11 cellular contexts compared by ENCODE assay signal in genomic region chr13:112065867-112066623, GRCh38. TPM values are rescaled to one million over a fixed set of nuclear protein-coding genes. Genes with fewer than 3 reads are reported as not detected.
DNase-seq lines count a peak whose midpoint lies in the region; ATAC-seq and TF ChIP-seq lines count a peak whose summit lies in the region.
"Had no signal": no experiment of that assay in that cellular context is flagged by ENCODE, and none has a peak within 500 bp of the region (broad histone marks: within the 10 kb centered on the region; RNA-seq: fewer than 3 reads in every experiment).

No MANE protein-coding gene starts in this region.

- H3K4me3 ChIP-seq in left ventricle myocardium inferior (peak overlapping the region; percentile 61), vagina (peak overlapping the region; percentile 21 to 34), MG63 (no peak overlapping the region)
- H3K4me3 ChIP-seq: K562 had no signal

- H3K36me3 ChIP-seq in left ventricle myocardium inferior: no peaks in the 10 kb centered on the region
- H3K36me3 ChIP-seq in vagina: no peaks in the 10 kb centered on the region
- no peaks in the 10 kb centered on the region for H3K36me3 ChIP-seq in MG63

- H3K4me1 Mint-ChIP-seq in brain: peaks cover 65% of the 10 kb centered on the region
- peaks cover 15% of the 10 kb centered on the region for H3K4me1 Mint-ChIP-seq in nephron

- H3K27me3 ChIP-seq in left ventricle myocardium inferior (ENCODE audit: low read depth) (peaks cover 95% of the 10 kb centered on the region), vagina (peaks cover 14% of the 10 kb centered on the region), MG63 (peaks cover 42% of the 10 kb centered on the region)

- H3K27ac ChIP-seq in left ventricle myocardium inferior (replicated peaks): no peak overlapping the region
- H3K27ac ChIP-seq in vagina: no peak overlapping the region

- no peak for TF ChIP-seq POLR2A in vagina (IDR thresholded peaks at IDR 0.05)

- peak overlapping the region; percentile 60 to 91 (median 88) for H3K27ac Mint-ChIP-seq in brain
- no peak overlapping the region for H3K27ac Mint-ChIP-seq in nephron

- H3K9me3 Mint-ChIP-seq in brain: peaks cover 0 to 3% (median 0%) of the 10 kb centered on the region in 5 experiments
- no peaks in the 10 kb centered on the region for H3K9me3 Mint-ChIP-seq in nephron

- intact Hi-C loops in left ventricle myocardium inferior (cut with micrococcal nuclease) (no loop called here), Right ventricle myocardium superior (cut with DNase I) (no loop called here), vagina (cut with DNase I) (no loop called here)

- H3K36me3 Mint-ChIP-seq in brain: peaks cover 21% of the 10 kb centered on the region
- no peaks in the 10 kb centered on the region for H3K36me3 Mint-ChIP-seq in nephron (ENCODE audit: low read depth)

- TF ChIP-seq CTCF in left ventricle myocardium inferior (IDR thresholded peaks at IDR 0.05; ENCODE audit: borderline replicate concordance): no peak
- peak; percentile 34 to 61 for TF ChIP-seq CTCF in brain (conservative IDR thresholded peaks at IDR 0.05)
- TF ChIP-seq CTCF in nephron (IDR thresholded peaks at IDR 0.05; ENCODE audit: unreplicated experiment in 3 of 3): peak; percentile 12 to 24 (median 14)
- no peak for TF ChIP-seq CTCF in vagina (IDR thresholded peaks at IDR 0.05)

- peak overlapping the region; percentile 79 to 87 (median 83) for H3K4me3 Mint-ChIP-seq in brain
- H3K4me3 Mint-ChIP-seq in nephron: peak overlapping the region; percentile 22 to 71 (median 42)

- H3K27me3 Mint-ChIP-seq in brain (peaks cover 35% of the 10 kb centered on the region), nephron (ENCODE audit: low read depth) (peaks cover 90% of the 10 kb centered on the region)

- no peaks in the 10 kb centered on the region for H3K9me3 ChIP-seq in left ventricle myocardium inferior (replicated peaks)
- H3K9me3 ChIP-seq in vagina: no peaks in the 10 kb centered on the region
- no peaks in the 10 kb centered on the region for H3K9me3 ChIP-seq in MG63

- H3K4me1 ChIP-seq in left ventricle myocardium inferior (peaks cover 33% of the 10 kb centered on the region), vagina (peaks cover 12% of the 10 kb centered on the region)

- ATAC-seq in Right ventricle myocardium superior (ENCODE audit: poor library complexity): no peak
- ATAC-seq: K562 had no signal

- DNase-seq in left ventricle myocardium inferior: no peak
- no peak for DNase-seq in Right ventricle myocardium superior
- DNase-seq in vagina (ENCODE audit: extremely low spot score in 2 of 2): no peak
- no peak for DNase-seq in stimulated activated CD8-positive, alpha-beta memory T cell treated with anti-CD3 and anti-CD28 coated beads, Interleukin-4, amount 100 ng/mL, for 48 hours
- DNase-seq in NCI-H526 (lab: John Stamatoyannopoulos, UW): no peak
- DNase-seq in MG63: no peak

RNA-seq across cellular contexts. Expression of gene SOX1, which starts 0.9 kb away (rescaled TPM):
- total RNA-seq in left ventricle myocardium inferior (not detected), Right ventricle myocardium superior (not detected), vagina (not detected)
- polyA plus RNA-seq in brain (ENCODE audit: insufficient read depth, low read depth, low replicate concordance): 98.5 TPM
- not detected in 2 replicates for total RNA-seq in MG63 (2014; rRNA removed; shearing (Covaris generic); ENCODE audit: low replicate concordance)
- total RNA-seq: aorta, K562, renal cortical epithelial cell had no signal
- polyA plus RNA-seq: aorta, K562 had no signal

Comparison
In these comparisons a context has a peak if more than half of its experiments do, and no peak if none do; other contexts are left out.
1. CTCF ChIP-seq: peak in brain (2 of 2) and nephron (3 of 3); none in left ventricle myocardium inferior (single experiment) and vagina (0 of 3).
2. H3K27ac Mint-ChIP-seq: peak in brain (5 of 5); none in nephron (0 of 3).